Comparison of ENCODE assay signal across 1 cellular context in genomic region chr22:29553391-29554224, GRCh38.
A peak's percentile ranks its signal among the peaks of the same experiment; 100 is the strongest.
TF ChIP-seq lines count a peak whose summit lies in the region.

THOC5 (minus strand) TSS chr22:29553757; CDS start chr22:29549147, 4,610 bp downstream.

TF ChIP-seq in HepG2, 621 proteins besides CTCF, POLR2A, EP300 and RAD21 (continued from another document and continues in another):
- TF ChIP-seq ZNF253 (CRISPR knock-in tag; IDR thresholded peaks at IDR 0.05; ENCODE audit: borderline replicate concordance) (no peak), ZNF563 (CRISPR knock-in tag; IDR thresholded peaks at IDR 0.05) (no peak), IKZF5 (CRISPR knock-in tag; IDR thresholded peaks at IDR 0.05) (peak; percentile 94), ZNF724P (CRISPR knock-in tag; IDR thresholded peaks at IDR 0.05; ENCODE audit: borderline replicate concordance) (no peak), ELF3 (CRISPR knock-in tag; IDR thresholded peaks at IDR 0.05) (peak; percentile 76), ZNF281 (CRISPR knock-in tag; IDR thresholded peaks at IDR 0.05; ENCODE audit: borderline replicate concordance) (peak; percentile 7; the same call in 1 of the 2 replicates), ZNF484 (CRISPR knock-in tag; IDR thresholded peaks at IDR 0.05; ENCODE audit: borderline replicate concordance, low read depth) (no peak), ZNF18 (CRISPR knock-in tag; IDR thresholded peaks at IDR 0.05; ENCODE audit: insufficient replicate concordance) (peak; percentile 33), ZNF550 (CRISPR knock-in tag; IDR thresholded peaks at IDR 0.05; ENCODE audit: borderline replicate concordance) (no peak), HBP1 (CRISPR knock-in tag; IDR thresholded peaks at IDR 0.05; ENCODE audit: low read depth) (peak; percentile 91; the same call in 1 of the 2 replicates), KDM6A (CRISPR knock-in tag; IDR thresholded peaks at IDR 0.05; ENCODE audit: low read depth) (no peak), ZNF839 (CRISPR knock-in tag; IDR thresholded peaks at IDR 0.05; ENCODE audit: borderline replicate concordance) (no peak), REL (CRISPR knock-in tag; conservative IDR thresholded peaks at IDR 0.05) (0 out of 2 replicates have a peak, but pooled peaks have one; percentile 57), ZNF883 (CRISPR knock-in tag; IDR thresholded peaks at IDR 0.05; ENCODE audit: not compliant biosample characterization) (peak; percentile 40), ZNF414 (CRISPR knock-in tag; IDR thresholded peaks at IDR 0.05) (0 out of 2 replicates have a peak, but pooled peaks have one; percentile 44), CHCHD3 (CRISPR knock-in tag; IDR thresholded peaks at IDR 0.05) (no peak), PHF8 (CRISPR knock-in tag; IDR thresholded peaks at IDR 0.05) (peak; percentile 65), GATAD2A (CRISPR knock-in tag; IDR thresholded peaks at IDR 0.05) (no peak; the same call in 1 of the 2 replicates), ARHGAP35 (CRISPR knock-in tag; IDR thresholded peaks at IDR 0.05; ENCODE audit: borderline replicate concordance) (no peak; the same call in 1 of the 2 replicates), TOPORS (CRISPR knock-in tag; IDR thresholded peaks at IDR 0.05) (peak; percentile 63; the same call in 1 of the 2 replicates), THAP11 (CRISPR knock-in tag; IDR thresholded peaks at IDR 0.05) (peak; percentile 95), ZBTB7A (CRISPR knock-in tag; IDR thresholded peaks at IDR 0.05) (no peak), PAF1 (CRISPR knock-in tag; IDR thresholded peaks at IDR 0.05) (peak; percentile 49; the same call in 1 of the 2 replicates), ZNF383 (CRISPR knock-in tag; IDR thresholded peaks at IDR 0.05; ENCODE audit: borderline replicate concordance) (no peak), ZNF362 (CRISPR knock-in tag; IDR thresholded peaks at IDR 0.05; ENCODE audit: borderline replicate concordance) (peak; percentile 59; the same call in 1 of the 2 replicates), TP53 (CRISPR knock-in tag; conservative IDR thresholded peaks at IDR 0.05) (no peak), PRMT3 (CRISPR knock-in tag; IDR thresholded peaks at IDR 0.05; ENCODE audit: borderline replicate concordance, low read depth) (0 out of 2 replicates have a peak, but pooled peaks have one; percentile 47), FUBP1 (CRISPR knock-in tag; IDR thresholded peaks at IDR 0.05; ENCODE audit: borderline replicate concordance) (no peak), RXRB (CRISPR knock-in tag; IDR thresholded peaks at IDR 0.05; ENCODE audit: borderline replicate concordance) (peak; percentile 77; the same call in 1 of the 2 replicates), ZNF180 (CRISPR knock-in tag; IDR thresholded peaks at IDR 0.05; ENCODE audit: borderline replicate concordance, low read depth) (no peak), FOXM1 (CRISPR knock-in tag; IDR thresholded peaks at IDR 0.05) (no peak), SMAD9 (CRISPR knock-in tag; IDR thresholded peaks at IDR 0.05) (no peak), ZNF589 (CRISPR knock-in tag; conservative IDR thresholded peaks at IDR 0.05) (no peak), ZUFSP (CRISPR knock-in tag; IDR thresholded peaks at IDR 0.05; ENCODE audit: borderline replicate concordance) (no peak), JARID2 (CRISPR knock-in tag; IDR thresholded peaks at IDR 0.05; ENCODE audit: insufficient replicate concordance) (no peak), ZNF768 (CRISPR knock-in tag; IDR thresholded peaks at IDR 0.05) (peak; percentile 38; the same call in 1 of the 2 replicates), E2F1 (CRISPR knock-in tag; IDR thresholded peaks at IDR 0.05) (no peak), ZBTB25 (CRISPR knock-in tag; IDR thresholded peaks at IDR 0.05) (0 out of 2 replicates have a peak, but pooled peaks have one; percentile 35), HNF4G (IDR thresholded peaks at IDR 0.05; ENCODE audit: borderline replicate concordance, low read depth, low read length) (no peak), HNF4G (CRISPR knock-in tag; IDR thresholded peaks at IDR 0.05; ENCODE audit: borderline replicate concordance, low read depth) (no peak), CREM (IDR thresholded peaks at IDR 0.05) (peak; percentile 68), CREM (CRISPR knock-in tag; IDR thresholded peaks at IDR 0.05) (no peak), ZNF30 (CRISPR knock-in tag; IDR thresholded peaks at IDR 0.05) (no peak), PBX2 (CRISPR knock-in tag; IDR thresholded peaks at IDR 0.05) (no peak), SRSF1 (optimal IDR thresholded peaks at IDR 0.05; ENCODE audit: low read depth, low read length) (no peak), ZNF501 (CRISPR knock-in tag; IDR thresholded peaks at IDR 0.05) (0 out of 2 replicates have a peak, but pooled peaks have one; percentile 46)
